Comparison of ENCODE assay signal across 15 cellular contexts in the genomic region with DNA sequence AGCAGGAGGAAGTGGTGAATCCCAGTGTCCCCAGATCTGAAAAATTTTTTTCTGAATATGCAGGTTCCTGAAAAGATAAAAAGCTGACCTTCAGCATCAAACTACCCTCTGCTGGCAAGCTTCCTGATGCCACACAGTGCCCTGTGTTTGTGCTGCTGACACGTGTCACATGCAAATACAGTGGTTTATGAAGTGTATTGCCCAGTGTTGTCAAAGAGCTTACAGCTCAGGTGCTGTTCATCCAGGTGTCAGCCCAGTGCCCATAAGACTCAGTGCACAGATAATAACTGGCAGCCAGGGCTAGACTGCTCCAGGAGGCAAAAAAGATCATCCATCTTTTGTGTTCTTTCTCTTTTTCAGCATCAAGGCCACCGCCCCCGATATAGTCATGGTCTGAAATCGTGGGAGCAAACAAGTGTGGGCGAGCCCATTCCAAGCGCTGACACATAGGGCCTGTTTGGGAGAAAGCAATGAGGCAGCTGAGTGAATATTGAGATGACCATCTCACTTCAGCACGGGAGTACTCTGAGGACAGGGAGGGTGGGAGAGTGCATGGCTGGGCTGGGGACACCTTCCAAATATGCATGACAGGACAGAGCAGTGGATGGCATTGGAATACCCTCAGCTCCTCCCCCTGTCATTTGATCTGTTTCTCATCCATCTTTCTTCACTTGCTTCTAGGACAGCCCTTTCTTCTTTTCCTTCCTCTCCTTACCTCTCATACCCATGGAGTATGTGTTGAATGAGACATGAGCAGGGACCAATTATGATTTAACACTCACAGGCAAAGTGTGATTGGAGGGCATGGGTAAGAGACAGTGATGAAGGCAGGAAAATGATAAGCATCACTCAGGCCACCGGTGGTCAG. TPM values are rescaled to one million over a fixed set of nuclear protein-coding genes. Genes with fewer than 3 reads are reported as not detected.
DNase-seq lines count a peak whose midpoint lies in the region; ATAC-seq, FAIRE-seq and TF ChIP-seq lines count a peak whose summit lies in the region.
"Had no signal": no experiment of that assay in that cellular context is flagged by ENCODE, and none has a peak within 500 bp of the region (broad histone marks: within the 10 kb centered on the region; RNA-seq: fewer than 3 reads in every experiment).

No MANE protein-coding gene starts in this region.

- FAIRE-seq in GM12892 (lab: Jason Lieb, UNC) = no peak

- TF ChIP-seq POLR2A in GM12892 (IDR thresholded peaks at IDR 0.05; ENCODE audit: low read depth, low read length) = no peak

- TF ChIP-seq CTCF in fibroblast of mammary gland (conservative IDR thresholded peaks at IDR 0.05; ENCODE audit: control insufficient read depth, insufficient read depth, low read depth, low read length) (no peak), omental fat pad (IDR thresholded peaks at IDR 0.05) (no peak)

- peaks cover 17% of the 10 kb centered on the region for H3K9me3 ChIP-seq in KOPT-K1 (ENCODE audit: insufficient read depth, low read length, poor library complexity, severe bottlenecking)
- H3K9me3 ChIP-seq: prostate gland, SJSA1 had no signal

- peak overlapping the region; percentile 37 for H3K27ac ChIP-seq in KOPT-K1 (ENCODE audit: low read depth, low read length, poor library complexity, severe bottlenecking)
- H3K27ac ChIP-seq: C4-2B, prostate gland, SJSA1 had no signal

- ATAC-seq in GM18511 (IDR thresholded peaks at IDR 0.05; ENCODE audit: unreplicated experiment) (peak; percentile 71), GM21529 (IDR thresholded peaks at IDR 0.05; ENCODE audit: unreplicated experiment) (peak; percentile 63), SK-N-SH treated with all-trans-retinoic acid at 6 μM for 48 hours (no peak), omental fat pad (ENCODE audit: low FRiP score) (no peak)
- ATAC-seq: HCT116 had no signal

- peak; percentile 50 for DNase-seq in fibroblast of mammary gland (ENCODE audit: low read depth)
- DNase-seq in NCI-H2171 (lab: John Stamatoyannopoulos, UW) = no peak
- no peak for DNase-seq in GM12892 (ENCODE audit: insufficient read length)
- no peak for DNase-seq in omental fat pad (ENCODE audit: low spot score)
- DNase-seq: activated CD4-positive, alpha-beta T cell treated with anti-CD3 and anti-CD28 coated beads for 48 hours; activated naive CD4-positive, alpha-beta T cell treated with Interleukin-2 at 50 U/mL for 16 hours had no signal

- no peak overlapping the region for H3K4me3 ChIP-seq in fibroblast of mammary gland (ENCODE audit: control insufficient read depth, low read depth, low read length)
- H3K4me3 ChIP-seq: lung, prostate gland, SJSA1 had no signal

- H3K36me3 ChIP-seq in KOPT-K1 (ENCODE audit: insufficient read depth, low read length) = no peaks in the 10 kb centered on the region
- H3K36me3 ChIP-seq: prostate gland, SJSA1 had no signal

TF ChIP-seq in SK-N-SH treated with all-trans-retinoic acid at 6 μM for 48 hours, 23 proteins besides CTCF, POLR2A, EP300 and RAD21:
- no peak for TF ChIP-seq TSHZ2 (CRISPR knock-in tag; IDR thresholded peaks at IDR 0.05)
- TF ChIP-seq POU6F1 (CRISPR knock-in tag; IDR thresholded peaks at IDR 0.05; ENCODE audit: borderline replicate concordance, low read depth) = no peak
- TF ChIP-seq PATZ1 (CRISPR knock-in tag; IDR thresholded peaks at IDR 0.05; ENCODE audit: borderline replicate concordance) = no peak
- TF ChIP-seq ZNF8 (CRISPR knock-in tag; IDR thresholded peaks at IDR 0.05) = no peak
- TF ChIP-seq ISL1 (CRISPR knock-in tag; IDR thresholded peaks at IDR 0.05) = no peak
- no peak for TF ChIP-seq ZNF565 (CRISPR knock-in tag; conservative IDR thresholded peaks at IDR 0.05; ENCODE audit: low read depth)
- TF ChIP-seq ZFP30 (CRISPR knock-in tag; IDR thresholded peaks at IDR 0.05) = no peak
- TF ChIP-seq, protein P1, sequence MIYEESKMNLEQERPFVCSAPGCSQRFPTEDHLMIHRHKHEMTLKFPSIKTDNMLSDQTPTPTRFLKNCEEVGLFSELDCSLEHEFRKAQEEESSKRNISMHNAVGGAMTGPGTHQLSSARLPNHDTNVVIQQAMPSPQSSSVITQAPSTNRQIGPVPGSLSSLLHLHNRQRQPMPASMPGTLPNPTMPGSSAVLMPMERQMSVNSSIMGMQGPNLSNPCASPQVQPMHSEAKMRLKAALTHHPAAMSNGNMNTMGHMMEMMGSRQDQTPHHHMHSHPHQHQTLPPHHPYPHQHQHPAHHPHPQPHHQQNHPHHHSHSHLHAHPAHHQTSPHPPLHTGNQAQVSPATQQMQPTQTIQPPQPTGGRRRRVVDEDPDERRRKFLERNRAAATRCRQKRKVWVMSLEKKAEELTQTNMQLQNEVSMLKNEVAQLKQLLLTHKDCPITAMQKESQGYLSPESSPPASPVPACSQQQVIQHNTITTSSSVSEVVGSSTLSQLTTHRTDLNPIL (CRISPR knock-in tag; IDR thresholded peaks at IDR 0.05; ENCODE audit: low read depth) = no peak
- TF ChIP-seq, protein P2, sequence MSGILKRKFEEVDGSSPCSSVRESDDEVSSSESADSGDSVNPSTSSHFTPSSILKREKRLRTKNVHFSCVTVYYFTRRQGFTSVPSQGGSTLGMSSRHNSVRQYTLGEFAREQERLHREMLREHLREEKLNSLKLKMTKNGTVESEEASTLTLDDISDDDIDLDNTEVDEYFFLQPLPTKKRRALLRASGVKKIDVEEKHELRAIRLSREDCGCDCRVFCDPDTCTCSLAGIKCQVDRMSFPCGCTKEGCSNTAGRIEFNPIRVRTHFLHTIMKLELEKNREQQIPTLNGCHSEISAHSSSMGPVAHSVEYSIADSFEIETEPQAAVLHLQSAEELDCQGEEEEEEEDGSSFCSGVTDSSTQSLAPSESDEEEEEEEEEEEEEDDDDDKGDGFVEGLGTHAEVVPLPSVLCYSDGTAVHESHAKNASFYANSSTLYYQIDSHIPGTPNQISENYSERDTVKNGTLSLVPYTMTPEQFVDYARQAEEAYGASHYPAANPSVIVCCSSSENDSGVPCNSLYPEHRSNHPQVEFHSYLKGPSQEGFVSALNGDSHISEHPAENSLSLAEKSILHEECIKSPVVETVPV (CRISPR knock-in tag; IDR thresholded peaks at IDR 0.05) = no peak
- no peak for TF ChIP-seq ZNF70 (CRISPR knock-in tag; IDR thresholded peaks at IDR 0.05)
- TF ChIP-seq TOX (CRISPR knock-in tag; IDR thresholded peaks at IDR 0.05; ENCODE audit: borderline replicate concordance) = no peak
- TF ChIP-seq GLIS3 (CRISPR knock-in tag; IDR thresholded peaks at IDR 0.05) = no peak
- TF ChIP-seq TCF4 (CRISPR knock-in tag; IDR thresholded peaks at IDR 0.05; ENCODE audit: borderline replicate concordance) = no peak
- TF ChIP-seq PPARA (CRISPR knock-in tag; IDR thresholded peaks at IDR 0.05; ENCODE audit: borderline replicate concordance) = no peak
- TF ChIP-seq CSDC2 (CRISPR knock-in tag; IDR thresholded peaks at IDR 0.05) = no peak
- TF ChIP-seq OSR1 (CRISPR knock-in tag; IDR thresholded peaks at IDR 0.05) = no peak

RNA-seq across cellular contexts. Expression of gene KCNK1, which starts 6.4 kb away (rescaled TPM):
- 3.2 TPM for polyA plus RNA-seq in GM12892 (2012; ENCODE audit: missing spikeins)
- total RNA-seq in omental fat pad = 10 to 100 TPM in 1 of 4 donors, 1 to 10 TPM in 3; 1.9 to 10.2 (median 4.8) TPM
- total RNA-seq: SJSA1 had no signal

Comparison
In these comparisons a context has a peak if more than half of its experiments do, and no peak if none do; other contexts are left out.
1. ATAC-seq: peak in GM18511 (single experiment) and GM21529 (single experiment); none in SK-N-SH treated with all-trans-retinoic acid at 6 μM for 48 hours (single experiment) and omental fat pad (single experiment).